Comparison of ENCODE assay signal across 16 cellular contexts in genomic region chr3:177852408-177852807, GRCh38.
"Had no signal": no experiment of that assay in that cellular context is flagged by ENCODE, and none has a peak within 500 bp of the region (broad histone marks: within the 10 kb centered on the region; RNA-seq: fewer than 3 reads in every experiment).

No MANE protein-coding gene starts in this region.

- H3K4me2 ChIP-seq: neural progenitor cell had no signal

- H3K9me3 ChIP-seq: spleen, thoracic aorta, upper lobe of left lung had no signal

- H3K4me1 ChIP-seq: left ventricle myocardium inferior, neural progenitor cell, spleen, upper lobe of left lung had no signal

- DNase-seq: activated CD4-positive, alpha-beta T cell treated with anti-CD3 and anti-CD28 coated beads, Interleukin-2, amount 10 ng/mL, durations not matched to agents 24 days and 14 days; activated CD8-positive, alpha-beta T cell treated with anti-CD3 and anti-CD28 coated beads, Interleukin-2, amount 10 ng/mL, durations not matched to agents 7 days and 5 days; activated naive CD4-positive, alpha-beta T cell treated with anti-CD3 and anti-CD28 coated beads for 36 hours; activated T-cell treated with anti-CD3 and anti-CD28 coated beads, Interleukin-2, amount 50 U/mL, for 4 hours; brain microvascular endothelial cell; central memory CD4-positive, alpha-beta T cell; head of caudate nucleus; left ventricle myocardium inferior; naive thymus-derived CD4-positive, alpha-beta T cell; spleen; stimulated activated naive B cell treated with anti-CD40 and anti-IgM and Interleukin-4, amounts not matched to agents 10 μg/mL and 1 μg/mL and 100 μg/mL, for 72 hours; upper lobe of left lung had no signal

- H3K9ac ChIP-seq: neural progenitor cell had no signal

- H3K4me3 ChIP-seq: coronary artery, left ventricle myocardium inferior, neural progenitor cell, spleen, thoracic aorta, upper lobe of left lung had no signal

- H3K27me3 ChIP-seq: brain microvascular endothelial cell, neural progenitor cell, spleen, upper lobe of left lung had no signal

- H2AFZ ChIP-seq: neural progenitor cell had no signal

- H3K27ac ChIP-seq: brain microvascular endothelial cell, coronary artery, left ventricle myocardium inferior, neural progenitor cell, spleen, thoracic aorta, upper lobe of left lung had no signal

- H3K36me3 ChIP-seq: brain microvascular endothelial cell, left ventricle myocardium inferior, neural progenitor cell, spleen, thoracic aorta, upper lobe of left lung had no signal

- ATAC-seq: activated CD8-positive, alpha-beta T cell treated with anti-CD3 and anti-CD28 coated beads, Interleukin-2, amount 10 ng/mL, durations not matched to agents 7 days and 5 days; activated T-cell treated with anti-CD3 and anti-CD28 coated beads, Interleukin-2, amount 50 U/mL, for 4 hours; naive thymus-derived CD4-positive, alpha-beta T cell; sciatic nerve; stimulated activated naive B cell treated with anti-CD40 and anti-IgM and Interleukin-4, amounts not matched to agents 10 μg/mL and 1 μg/mL and 100 μg/mL, for 72 hours had no signal
